15 cellular contexts compared by ENCODE assay signal in the genomic region with DNA sequence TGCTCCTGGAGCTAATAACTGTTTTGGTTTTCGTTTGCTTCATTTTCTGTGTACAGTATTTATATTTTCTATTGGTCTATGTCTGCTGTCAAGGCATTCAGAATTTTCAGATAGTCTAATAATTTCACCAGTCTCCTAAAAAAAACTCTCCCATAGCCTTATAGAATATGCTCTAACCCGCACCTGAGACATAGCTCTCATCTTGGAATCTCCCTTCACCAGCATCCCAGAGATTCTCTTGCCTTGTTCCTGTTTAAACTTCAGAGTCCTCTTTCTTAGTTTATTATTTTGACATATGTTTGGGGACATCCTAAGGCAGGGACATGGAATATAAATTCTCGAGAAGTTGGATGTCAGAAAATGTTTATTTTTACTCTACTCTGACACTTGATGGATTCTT.
"Had no signal": no experiment of that assay in that cellular context is flagged by ENCODE, and none has a peak within 500 bp of the region (broad histone marks: within the 10 kb centered on the region; RNA-seq: fewer than 3 reads in every experiment).

No MANE protein-coding gene starts in this region.

- H3K27me3 ChIP-seq: body of pancreas, dorsolateral prefrontal cortex, hepatocyte, stomach, upper lobe of left lung had no signal

- H3K4me1 ChIP-seq: body of pancreas, psoas muscle had no signal

- H3K36me3 ChIP-seq: stomach, upper lobe of left lung had no signal

- H3K9me3 ChIP-seq: body of pancreas, psoas muscle, stomach, upper lobe of left lung had no signal

- DNase-seq: activated CD4-positive, alpha-beta T cell treated with anti-CD3 and anti-CD28 coated beads, Interleukin-2, amount 50 U/mL, for 4 hours; activated naive CD4-positive, alpha-beta T cell treated with anti-CD3 and anti-CD28 coated beads, Interleukin-2, amount 50 U/mL, for 16 hours; activated T-cell treated with anti-CD3 and anti-CD28 coated beads, Interleukin-2, amount 50 U/mL, for 1 hour; body of pancreas; dorsolateral prefrontal cortex; foreskin fibroblast; mesenchymal stem cell; psoas muscle; right cardiac atrium; stomach; T-helper 1 cell; upper lobe of left lung had no signal

- H3K27ac ChIP-seq: body of pancreas, hepatocyte, psoas muscle, stomach, upper lobe of left lung had no signal

- H3K27ac Mint-ChIP-seq: activated T-helper 2 cell treated with anti-CD3 and anti-CD28 coated beads, Interferon-gamma antibody, Interleukin-2, Interleukin-4, amounts not matched to agents 10 μg/mL and 5 μg/mL and 100 μg/mL, durations not matched to agents 14 hours and 24 hours and 36 hours had no signal

- ATAC-seq: body of pancreas, psoas muscle, right cardiac atrium, SK-N-SH treated with all-trans-retinoic acid at 6 μM for 48 hours had no signal

- H3K4me3 ChIP-seq: body of pancreas, dorsolateral prefrontal cortex, hepatocyte, psoas muscle, stomach, upper lobe of left lung had no signal
